Comparison of ENCODE assay signal across 13 cellular contexts in the genomic region with DNA sequence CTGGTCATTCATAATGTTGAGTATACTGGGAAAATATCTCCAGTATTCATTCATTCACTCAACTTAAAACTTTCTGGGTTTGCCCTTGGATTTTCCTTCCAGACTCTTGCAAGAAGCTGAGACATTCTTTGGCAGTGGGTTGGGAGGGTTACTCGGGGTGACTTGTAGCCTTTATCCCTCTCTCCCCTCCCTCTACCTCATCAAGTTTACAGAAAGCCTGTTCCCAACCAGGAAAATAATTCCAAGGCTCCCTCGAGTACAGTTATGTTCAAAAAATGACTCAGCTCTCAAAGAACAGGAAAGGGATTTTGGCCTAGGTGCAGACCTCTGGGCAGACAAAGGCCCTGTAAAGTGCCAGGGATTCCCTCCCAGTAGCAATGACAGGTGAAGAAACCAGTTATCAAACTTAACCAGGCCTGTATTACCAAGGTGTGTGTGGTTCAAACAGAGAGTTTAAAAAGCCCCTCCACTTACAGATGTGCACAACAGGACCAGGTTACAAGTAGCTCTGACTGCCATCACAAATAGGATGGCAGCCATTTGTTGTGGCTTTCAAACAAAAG. TPM values are rescaled to one million over a fixed set of nuclear protein-coding genes. Genes with fewer than 3 reads are reported as not detected.
DNase-seq lines count a peak whose midpoint lies in the region; ATAC-seq and TF ChIP-seq lines count a peak whose summit lies in the region.
"Had no signal": no experiment of that assay in that cellular context is flagged by ENCODE, and none has a peak within 500 bp of the region (broad histone marks: within the 10 kb centered on the region; RNA-seq: fewer than 3 reads in every experiment).

No MANE protein-coding gene starts in this region.

- peak overlapping the region; percentile 36 for H3K27ac Mint-ChIP-seq in endothelial cell (ENCODE audit: unreplicated experiment)
- H3K27ac Mint-ChIP-seq in naive thymus-derived CD4-positive, alpha-beta T cell, result peak overlapping the region in 6 of 9 donors; percentile 45 to 86 (median 62)
- no peak overlapping the region for H3K27ac Mint-ChIP-seq in activated CD4-positive, alpha-beta memory T cell treated with anti-CD3 and anti-CD28 coated beads, Interleukin-2, amount 10 ng/mL, durations not matched to agents 7 days and 5 days
- peak overlapping the region in 2 of 7 donors; percentile 40 to 82 for H3K27ac Mint-ChIP-seq in CD4-positive, alpha-beta memory T cell

- peaks cover 0 to 72% (median 5%) of the 10 kb centered on the region in 3 experiments for H3K36me3 ChIP-seq in naive thymus-derived CD4-positive, alpha-beta T cell (ENCODE audit: control insufficient read depth in 2 of 3, insufficient read depth in 3 of 3, low read length in 3 of 3)
- H3K36me3 ChIP-seq in CD4-positive, alpha-beta memory T cell (ENCODE audit: insufficient read depth, low read length), result peaks cover 37% of the 10 kb centered on the region
- H3K36me3 ChIP-seq in testis (ENCODE audit: low read depth, missing control alignments), result no peaks in the 10 kb centered on the region

- no peaks in the 10 kb centered on the region for H3K27me3 ChIP-seq in naive thymus-derived CD4-positive, alpha-beta T cell (ENCODE audit: control insufficient read depth in 2 of 2, insufficient read depth in 2 of 2, low read length in 2 of 2)
- no peaks in the 10 kb centered on the region for H3K27me3 ChIP-seq in CD4-positive, alpha-beta memory T cell (ENCODE audit: insufficient read depth, low read length)
- H3K27me3 ChIP-seq in testis, result no peaks in the 10 kb centered on the region
- H3K27me3 ChIP-seq: BLaER1 had no signal

- CTCF ChIA-PET in naive thymus-derived CD4-positive, alpha-beta T cell (lab: Charles Lee), result interaction anchor here (0.7 kb wide), 1 partner anchor 38 kb away, joined by 3 read pairs; no protein-coding TSS in a partner anchor
- CTCF ChIA-PET in activated CD4-positive, alpha-beta memory T cell treated with anti-CD3 and anti-CD28 coated beads, Interleukin-2, amount 10 ng/mL, durations not matched to agents 7 days and 5 days (lab: Charles Lee), result no interaction called here
- CTCF ChIA-PET in CD4-positive, alpha-beta memory T cell (lab: Charles Lee; ENCODE audit: partially characterized antibody), result no interaction called here

- H3K9me3 Mint-ChIP-seq in endothelial cell (ENCODE audit: unreplicated experiment), result no peaks in the 10 kb centered on the region
- peaks cover 0 to 2% (median 0%) of the 10 kb centered on the region in 11 donors for H3K9me3 Mint-ChIP-seq in naive thymus-derived CD4-positive, alpha-beta T cell
- H3K9me3 Mint-ChIP-seq in activated CD4-positive, alpha-beta memory T cell treated with anti-CD3 and anti-CD28 coated beads, Interleukin-2, amount 10 ng/mL, durations not matched to agents 7 days and 5 days, result no peaks in the 10 kb centered on the region
- peaks cover 0 to 2% (median 0%) of the 10 kb centered on the region in 8 donors for H3K9me3 Mint-ChIP-seq in CD4-positive, alpha-beta memory T cell

- ATAC-seq in naive thymus-derived CD4-positive, alpha-beta T cell, result no peak
- ATAC-seq: HCT116 had no signal

- POLR2A ChIA-PET in naive thymus-derived CD4-positive, alpha-beta T cell (lab: Charles Lee), result interaction anchor here (1.1 kb wide), 1 partner anchor 42 kb away, joined by 3 read pairs; the partner anchor contains the start of gene SDCBP2
- POLR2A ChIA-PET in activated CD4-positive, alpha-beta memory T cell treated with anti-CD3 and anti-CD28 coated beads, Interleukin-2, amount 10 ng/mL, durations not matched to agents 7 days and 5 days (lab: Charles Lee), result interaction anchor here (1.2 kb wide), 2 partner anchors 22 to 40 kb away, joined by 3 to 4 read pairs; partner anchors contain the start of gene FKBP1A
- POLR2A ChIA-PET in CD4-positive, alpha-beta memory T cell (lab: Charles Lee; ENCODE audit: partially characterized antibody), result no interaction called here

- intact Hi-C loops in naive thymus-derived CD4-positive, alpha-beta T cell (cut with micrococcal nuclease), result no loop called here
- intact Hi-C loops in CD4-positive, alpha-beta memory T cell (cut with micrococcal nuclease), result no loop called here
- intact Hi-C loops in testis (cut with DNase I; ENCODE audit: low total_unique reads), result no loop called here

- H3K9me3 ChIP-seq in naive thymus-derived CD4-positive, alpha-beta T cell (ENCODE audit: control insufficient read depth in 2 of 3, low read length in 3 of 3), result no peaks in the 10 kb centered on the region
- H3K9me3 ChIP-seq in CD4-positive, alpha-beta memory T cell (ENCODE audit: control insufficient read depth in 1 of 2, low read length in 2 of 2), result no peaks in the 10 kb centered on the region
- H3K9me3 ChIP-seq in testis, result no peaks in the 10 kb centered on the region

- TF ChIP-seq POLR2A in testis (IDR thresholded peaks at IDR 0.05), result no peak

- H3K4me1 ChIP-seq in naive thymus-derived CD4-positive, alpha-beta T cell (ENCODE audit: control insufficient read depth in 2 of 2, insufficient read depth in 2 of 2, low read length in 2 of 2), result peaks cover 0 to 9% of the 10 kb centered on the region in 2 donors
- H3K4me1 ChIP-seq in CD4-positive, alpha-beta memory T cell (ENCODE audit: insufficient read depth, low read length), result peaks cover 2% of the 10 kb centered on the region
- H3K4me1 ChIP-seq in testis, result peaks cover 3% of the 10 kb centered on the region

- H3K36me3 Mint-ChIP-seq in endothelial cell (ENCODE audit: low read depth, unreplicated experiment), result peaks cover 65% of the 10 kb centered on the region
- peaks cover 4 to 53% (median 44%) of the 10 kb centered on the region in 5 donors for H3K36me3 Mint-ChIP-seq in naive thymus-derived CD4-positive, alpha-beta T cell
- peaks cover 81% of the 10 kb centered on the region for H3K36me3 Mint-ChIP-seq in activated CD4-positive, alpha-beta memory T cell treated with anti-CD3 and anti-CD28 coated beads, Interleukin-2, amount 10 ng/mL, durations not matched to agents 7 days and 5 days (ENCODE audit: low read depth)
- peaks cover 51 to 70% of the 10 kb centered on the region in 2 donors for H3K36me3 Mint-ChIP-seq in CD4-positive, alpha-beta memory T cell

- peaks cover 58% of the 10 kb centered on the region for H3K4me1 Mint-ChIP-seq in endothelial cell (ENCODE audit: unreplicated experiment)
- H3K4me1 Mint-ChIP-seq in naive thymus-derived CD4-positive, alpha-beta T cell, result peaks cover 9 to 51% (median 35%) of the 10 kb centered on the region in 7 donors
- H3K4me1 Mint-ChIP-seq in activated CD4-positive, alpha-beta memory T cell treated with anti-CD3 and anti-CD28 coated beads, Interleukin-2, amount 10 ng/mL, durations not matched to agents 7 days and 5 days, result peaks cover 33% of the 10 kb centered on the region
- peaks cover 8 to 49% (median 27%) of the 10 kb centered on the region in 4 donors for H3K4me1 Mint-ChIP-seq in CD4-positive, alpha-beta memory T cell

- peaks cover 2% of the 10 kb centered on the region for H3K27me3 Mint-ChIP-seq in endothelial cell (ENCODE audit: unreplicated experiment)
- H3K27me3 Mint-ChIP-seq in naive thymus-derived CD4-positive, alpha-beta T cell, result no peaks in the 10 kb centered on the region
- H3K27me3 Mint-ChIP-seq in activated CD4-positive, alpha-beta memory T cell treated with anti-CD3 and anti-CD28 coated beads, Interleukin-2, amount 10 ng/mL, durations not matched to agents 7 days and 5 days, result no peaks in the 10 kb centered on the region
- no peaks in the 10 kb centered on the region for H3K27me3 Mint-ChIP-seq in CD4-positive, alpha-beta memory T cell

- no peak overlapping the region for H3K4me3 ChIP-seq in naive thymus-derived CD4-positive, alpha-beta T cell (ENCODE audit: low read length)
- H3K4me3 ChIP-seq in CD4-positive, alpha-beta memory T cell (ENCODE audit: low read length in 2 of 2), result no peak overlapping the region
- no peak overlapping the region for H3K4me3 ChIP-seq in testis
- H3K4me3 ChIP-seq: BLaER1 had no signal

- H3K4me3 Mint-ChIP-seq in endothelial cell (ENCODE audit: unreplicated experiment), result no peak overlapping the region
- H3K4me3 Mint-ChIP-seq in naive thymus-derived CD4-positive, alpha-beta T cell, result no peak overlapping the region
- no peak overlapping the region for H3K4me3 Mint-ChIP-seq in activated CD4-positive, alpha-beta memory T cell treated with anti-CD3 and anti-CD28 coated beads, Interleukin-2, amount 10 ng/mL, durations not matched to agents 7 days and 5 days
- H3K4me3 Mint-ChIP-seq in CD4-positive, alpha-beta memory T cell, result no peak overlapping the region

- 25 to 45% methylated on average over 2 of the region's 2 CpGs for WGBS in testis, 2 donors

- DNase-seq in A172 (ENCODE audit: low spot score) (peak; percentile 43), HS-5 (ENCODE audit: low read depth) (peak; percentile 20), endothelial cell (ENCODE audit: low spot score) (no peak), testis (no peak), NOMO-1 (lab: John Stamatoyannopoulos, UW; ENCODE audit: unreplicated experiment in 2 of 2) (no peak)
- DNase-seq in naive thymus-derived CD4-positive, alpha-beta T cell, result no peak
- no peak for DNase-seq in activated CD4-positive, alpha-beta memory T cell treated with anti-CD3 and anti-CD28 coated beads, Interleukin-2, amount 10 ng/mL, durations not matched to agents 7 days and 5 days
- no peak for DNase-seq in CD4-positive, alpha-beta memory T cell
- DNase-seq: activated CD4-positive, alpha-beta T cell treated with anti-CD3 and anti-CD28 coated beads for 4 hours; activated naive CD4-positive, alpha-beta T cell treated with anti-CD3 and anti-CD28 coated beads, Interleukin-2, amount 50 U/mL, for 16 hours; kidney glomerular epithelial cell had no signal

- no peak overlapping the region for H3K27ac ChIP-seq in naive thymus-derived CD4-positive, alpha-beta T cell (ENCODE audit: low read depth, low read length)
- no peak overlapping the region for H3K27ac ChIP-seq in CD4-positive, alpha-beta memory T cell (ENCODE audit: low read depth, low read length)
- peak overlapping the region in 1 of 2 donors; percentile 15 for H3K27ac ChIP-seq in testis
- H3K27ac ChIP-seq: BLaER1 had no signal

- TF ChIP-seq CTCF in endothelial cell (IDR thresholded peaks at IDR 0.05; ENCODE audit: unreplicated experiment) (no peak), testis (IDR thresholded peaks at IDR 0.05) (no peak)

RNA-seq across cellular contexts. Expression of gene FKBP1A, which starts 22.2 kb away (rescaled TPM):
- 149 and 200 TPM in 2 replicates for total RNA-seq in A172 (2014; rRNA removed; shearing (Covaris generic))
- total RNA-seq in endothelial cell (ENCODE audit: unreplicated experiment), result 952 TPM
- 100 to 1,000 TPM in 2 of 5 experiments, 10 to 100 TPM in 3; 74.5 to 253 (median 93.1) TPM for total RNA-seq in naive thymus-derived CD4-positive, alpha-beta T cell
- 10 to 100 TPM; 46.5 to 46.7 TPM for polyA plus RNA-seq in naive thymus-derived CD4-positive, alpha-beta T cell
- total RNA-seq in activated CD4-positive, alpha-beta memory T cell treated with anti-CD3 and anti-CD28 coated beads, Interleukin-2, amount 10 ng/mL, durations not matched to agents 7 days and 5 days, result 100 to 1,000 TPM; 205 to 207 TPM
- total RNA-seq in CD4-positive, alpha-beta memory T cell, result 10 to 100 TPM; 77.8 to 86.4 TPM
- 10 to 100 TPM; 47.0 to 62.2 TPM for polyA plus RNA-seq in CD4-positive, alpha-beta memory T cell
- 100 to 1,000 TPM in 1 of 2 donors, 10 to 100 TPM in 1; 90.9 to 122 TPM for total RNA-seq in testis
- polyA plus RNA-seq in testis (ENCODE audit: insufficient read depth, low read depth, low replicate concordance), result 182 TPM

RNA-seq across cellular contexts. Expression of gene SDCBP2, which starts 41.7 kb away (rescaled TPM):
- 1.8 and 2.6 TPM in 2 replicates for total RNA-seq in A172 (2014; rRNA removed; shearing (Covaris generic))
- total RNA-seq in endothelial cell (ENCODE audit: unreplicated experiment), result 10.1 TPM
- total RNA-seq in naive thymus-derived CD4-positive, alpha-beta T cell, result 1 to 10 TPM; 1.0 to 3.6 (median 1.4) TPM
- polyA plus RNA-seq in naive thymus-derived CD4-positive, alpha-beta T cell, result 1 to 10 TPM; 1.3 to 1.9 TPM
- 1 to 10 TPM; 3.1 to 3.2 TPM for total RNA-seq in activated CD4-positive, alpha-beta memory T cell treated with anti-CD3 and anti-CD28 coated beads, Interleukin-2, amount 10 ng/mL, durations not matched to agents 7 days and 5 days
- total RNA-seq in CD4-positive, alpha-beta memory T cell, result under 1 TPM; 0.61 to 0.94 TPM
- 1 to 10 TPM; 1.5 to 2.2 TPM for polyA plus RNA-seq in CD4-positive, alpha-beta memory T cell
- 1 to 10 TPM; 5.5 to 6.4 TPM for total RNA-seq in testis
- 10.9 TPM for polyA plus RNA-seq in testis (ENCODE audit: insufficient read depth, low read depth, low replicate concordance)

Comparison
In these comparisons a context has a peak if more than half of its experiments do, and no peak if none do; other contexts are left out.
1. DNase-seq: peak in A172 (single experiment) and HS-5 (single experiment); none in endothelial cell (single experiment), naive thymus-derived CD4-positive, alpha-beta T cell (0 of 9), activated CD4-positive, alpha-beta memory T cell treated with anti-CD3 and anti-CD28 coated beads, Interleukin-2, amount 10 ng/mL, durations not matched to agents 7 days and 5 days (single experiment), CD4-positive, alpha-beta memory T cell (0 of 5), testis (single experiment) and NOMO-1 (0 of 2).